ENCODE assay signal across 30 cellular contexts in the genomic region with DNA sequence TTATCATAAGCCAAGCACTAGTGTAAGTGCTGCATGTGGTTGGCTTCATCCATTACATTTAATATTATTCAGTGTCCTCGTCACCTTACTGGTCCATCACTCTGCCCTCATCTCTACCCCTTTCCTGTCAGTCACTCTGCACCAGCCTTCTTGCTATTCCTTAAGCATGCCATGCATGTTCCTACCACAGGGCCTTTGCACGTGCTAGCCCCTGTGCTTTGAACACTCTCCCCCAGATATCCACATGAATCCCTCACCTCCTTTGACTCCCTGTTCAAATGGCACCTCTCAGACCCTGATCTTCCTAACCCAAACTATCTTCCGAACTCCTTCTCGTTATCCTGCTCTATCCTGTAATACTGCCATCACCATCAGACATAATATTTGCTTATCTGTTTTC. TPM values are rescaled to one million over a fixed set of nuclear protein-coding genes. Genes with fewer than 3 reads are reported as not detected.
DNase-seq lines count a peak whose midpoint lies in the region; TF ChIP-seq lines count a peak whose summit lies in the region.
"Had no signal": no experiment of that assay in that cellular context is flagged by ENCODE, and none has a peak within 500 bp of the region (broad histone marks: within the 10 kb centered on the region; RNA-seq: fewer than 3 reads in every experiment).

No MANE protein-coding gene starts in this region.

- H3K79me2 ChIP-seq in OCI-LY1 (ENCODE audit: insufficient read depth, low read length) (no peaks in the 10 kb centered on the region), osteoblast (ENCODE audit: insufficient read depth, low read length) (peaks cover 7% of the 10 kb centered on the region)

- intact Hi-C loops in activated naive CD4-positive, alpha-beta T cell treated with anti-CD3 and anti-CD28 coated beads for 36 hours (cut with micrococcal nuclease) = no loop called here
- intact Hi-C loops in uterus (cut with DNase I; ENCODE audit: low total_unique reads) = no loop called here

- no peaks in the 10 kb centered on the region for H4K20me1 ChIP-seq in OCI-LY1 (ENCODE audit: insufficient read depth, low read length)
- H4K20me1 ChIP-seq in osteoblast (ENCODE audit: insufficient read depth, low read length) = no peaks in the 10 kb centered on the region

- H3K4me1 ChIP-seq in OCI-LY1 (ENCODE audit: insufficient read depth, low read length, severe bottlenecking) (peaks cover 56% of the 10 kb centered on the region), osteoblast (ENCODE audit: insufficient read depth, low read length) (peaks cover 6% of the 10 kb centered on the region), uterus (no peaks in the 10 kb centered on the region)

- H3K9ac ChIP-seq in OCI-LY1 (ENCODE audit: low read length) = no peak overlapping the region

- H3K9me3 ChIP-seq in OCI-LY1 (ENCODE audit: low read length) (no peaks in the 10 kb centered on the region), osteoblast (ENCODE audit: low read depth, low read length) (no peaks in the 10 kb centered on the region), uterus (no peaks in the 10 kb centered on the region)
- H3K9me3 ChIP-seq: thoracic aorta had no signal

- H3K36me3 ChIP-seq in OCI-LY1 (ENCODE audit: insufficient read depth, low read length) (peaks cover 4% of the 10 kb centered on the region; the same call in 1 of the 2 replicates), osteoblast (ENCODE audit: insufficient read depth, low read length) (no peaks in the 10 kb centered on the region), uterus (no peaks in the 10 kb centered on the region)
- H3K36me3 ChIP-seq: thoracic aorta had no signal

- TF ChIP-seq POLR2A in uterus (IDR thresholded peaks at IDR 0.05) = no peak

- no peak overlapping the region for H3K4me3 Mint-ChIP-seq in activated naive CD4-positive, alpha-beta T cell treated with anti-CD3 and anti-CD28 coated beads, Interleukin-2, amount 50 U/mL, for 24 hours
- H3K4me3 Mint-ChIP-seq in activated naive CD4-positive, alpha-beta T cell treated with anti-CD3 and anti-CD28 coated beads for 36 hours = no peak overlapping the region
- H3K4me3 Mint-ChIP-seq: activated CD4-positive, alpha-beta memory T cell treated with anti-CD3 and anti-CD28 coated beads, Interleukin-2, amount 10 ng/mL, durations not matched to agents 7 days and 5 days; H9; mesothelial cell of epicardium; stimulated activated naive CD8-positive, alpha-beta T cell treated with anti-CD3 and anti-CD28 coated beads, Interleukin-15, Interleukin-2, amounts not matched to agents 100 ng/mL and 50 ng/mL, for 24 hours had no signal

- no peaks in the 10 kb centered on the region for H3K27me3 Mint-ChIP-seq in activated naive CD4-positive, alpha-beta T cell treated with anti-CD3 and anti-CD28 coated beads, Interleukin-2, amount 50 U/mL, for 24 hours
- H3K27me3 Mint-ChIP-seq in activated naive CD4-positive, alpha-beta T cell treated with anti-CD3 and anti-CD28 coated beads for 36 hours (ENCODE audit: low read depth) = no peaks in the 10 kb centered on the region
- H3K27me3 Mint-ChIP-seq: activated CD4-positive, alpha-beta memory T cell treated with anti-CD3 and anti-CD28 coated beads, Interleukin-2, amount 10 ng/mL, durations not matched to agents 7 days and 5 days; naive B cell; stimulated activated naive CD8-positive, alpha-beta T cell treated with anti-CD3 and anti-CD28 coated beads, Interleukin-15, Interleukin-2, amounts not matched to agents 100 ng/mL and 50 ng/mL, for 24 hours had no signal

- H3F3A ChIP-seq in OCI-LY1 (ENCODE audit: insufficient read depth, low read length) = 0 out of 2 replicates have a peak, but pooled peaks cover 3% of the 10 kb centered on the region

- H3K27ac Mint-ChIP-seq in activated naive CD4-positive, alpha-beta T cell treated with anti-CD3 and anti-CD28 coated beads, Interleukin-2, amount 50 U/mL, for 24 hours = peak overlapping the region; percentile 2
- no peak overlapping the region for H3K27ac Mint-ChIP-seq in activated naive CD4-positive, alpha-beta T cell treated with anti-CD3 and anti-CD28 coated beads for 36 hours
- H3K27ac Mint-ChIP-seq: activated CD4-positive, alpha-beta memory T cell treated with anti-CD3 and anti-CD28 coated beads, Interleukin-2, amount 10 ng/mL, durations not matched to agents 7 days and 5 days; H9; mesothelial cell of epicardium; stimulated activated naive CD8-positive, alpha-beta T cell treated with anti-CD3 and anti-CD28 coated beads, Interleukin-15, Interleukin-2, amounts not matched to agents 100 ng/mL and 50 ng/mL, for 24 hours had no signal

- CTCF ChIA-PET in activated naive CD4-positive, alpha-beta T cell treated with anti-CD3 and anti-CD28 coated beads for 36 hours (lab: Charles Lee) = no interaction called here

- H3K9me3 Mint-ChIP-seq in activated naive CD4-positive, alpha-beta T cell treated with anti-CD3 and anti-CD28 coated beads, Interleukin-2, amount 50 U/mL, for 24 hours = no peaks in the 10 kb centered on the region
- no peaks in the 10 kb centered on the region for H3K9me3 Mint-ChIP-seq in activated naive CD4-positive, alpha-beta T cell treated with anti-CD3 and anti-CD28 coated beads for 36 hours
- H3K9me3 Mint-ChIP-seq: activated CD4-positive, alpha-beta memory T cell treated with anti-CD3 and anti-CD28 coated beads, Interleukin-2, amount 10 ng/mL, durations not matched to agents 7 days and 5 days; H9; stimulated activated naive CD8-positive, alpha-beta T cell treated with anti-CD3 and anti-CD28 coated beads, Interleukin-15, Interleukin-2, amounts not matched to agents 100 ng/mL and 50 ng/mL, for 24 hours had no signal

- no peak overlapping the region for H2AFZ ChIP-seq in OCI-LY1 (ENCODE audit: low read length)
- H2AFZ ChIP-seq in osteoblast (ENCODE audit: low read length) = no peak overlapping the region

- no peak for DNase-seq in activated naive CD4-positive, alpha-beta T cell treated with anti-CD3 and anti-CD28 coated beads for 36 hours
- DNase-seq in osteoblast (ENCODE audit: insufficient read length, low spot score, missing footprints) (peak; percentile 61), NCI-H146 (lab: John Stamatoyannopoulos, UW) (no peak), uterus (no peak)
- DNase-seq: activated CD4-positive, alpha-beta memory T cell treated with anti-CD3 and anti-CD28 coated beads, Interleukin-2, amount 10 ng/mL, durations not matched to agents 7 days and 5 days; activated CD8-positive, alpha-beta memory T cell treated with anti-CD3 and anti-CD28 coated beads, Interleukin-2, amount 50 U/mL, for 48 hours; cortex of kidney; DMS79; foreskin fibroblast; GF-D8; H9; head of caudate nucleus; naive B cell; NCI-H1105 treated with DMSO at 0.1 percent for 48 hours; NCI-H2029; NCI-H226; NCI-H69; SIG-M5; SW 1271 had no signal

- H3K4me3 ChIP-seq in OCI-LY1 (ENCODE audit: low read depth, low read length, poor library complexity, severe bottlenecking) = no peak overlapping the region
- no peak overlapping the region for H3K4me3 ChIP-seq in osteoblast (ENCODE audit: insufficient read depth, low read length)
- no peak overlapping the region for H3K4me3 ChIP-seq in uterus
- H3K4me3 ChIP-seq: skin epidermis, thoracic aorta had no signal

- peak overlapping the region; percentile 93 for H3K27ac ChIP-seq in OCI-LY1 (ENCODE audit: low read depth, low read length, poor library complexity, severe bottlenecking)
- no peak overlapping the region for H3K27ac ChIP-seq in osteoblast (ENCODE audit: low read depth, low read length)
- H3K27ac ChIP-seq in uterus = no peak overlapping the region
- H3K27ac ChIP-seq: skin epidermis, thoracic aorta had no signal

- peaks cover 14% of the 10 kb centered on the region for H3K4me1 Mint-ChIP-seq in activated naive CD4-positive, alpha-beta T cell treated with anti-CD3 and anti-CD28 coated beads, Interleukin-2, amount 50 U/mL, for 24 hours
- peaks cover 11% of the 10 kb centered on the region for H3K4me1 Mint-ChIP-seq in activated naive CD4-positive, alpha-beta T cell treated with anti-CD3 and anti-CD28 coated beads for 36 hours (ENCODE audit: low read depth)

- peaks cover 4% of the 10 kb centered on the region for H3K36me3 Mint-ChIP-seq in activated naive CD4-positive, alpha-beta T cell treated with anti-CD3 and anti-CD28 coated beads, Interleukin-2, amount 50 U/mL, for 24 hours
- peaks cover 7% of the 10 kb centered on the region for H3K36me3 Mint-ChIP-seq in activated naive CD4-positive, alpha-beta T cell treated with anti-CD3 and anti-CD28 coated beads for 36 hours (ENCODE audit: low read depth)

- H3K4me2 ChIP-seq in OCI-LY1 (ENCODE audit: low read length) (no peak overlapping the region), osteoblast (ENCODE audit: insufficient read depth, low read length) (no peak overlapping the region)

- no peaks in the 10 kb centered on the region for H3K9me2 ChIP-seq in OCI-LY1 (ENCODE audit: low read depth, low read length)

- TF ChIP-seq CTCF in OCI-LY1 (IDR thresholded peaks at IDR 0.05; ENCODE audit: low read length) (no peak), osteoblast (IDR thresholded peaks at IDR 0.05; ENCODE audit: extremely low read depth, low read depth, low read length) (no peak), uterus (IDR thresholded peaks at IDR 0.05) (no peak)

- no peaks in the 10 kb centered on the region for H3K27me3 ChIP-seq in OCI-LY1 (ENCODE audit: insufficient read depth, low read length)
- H3K27me3 ChIP-seq in osteoblast (ENCODE audit: insufficient read depth, low read length) = no peaks in the 10 kb centered on the region
- H3K27me3 ChIP-seq in uterus = no peaks in the 10 kb centered on the region

RNA-seq across cellular contexts. Expression of gene RELB, which starts 3.2 kb away (rescaled TPM):
- 10 to 100 TPM; 55.4 to 57.3 TPM for total RNA-seq in activated naive CD4-positive, alpha-beta T cell treated with anti-CD3 and anti-CD28 coated beads for 36 hours
- total RNA-seq in osteoblast (8.5 and 9.8 TPM in 2 replicates), uterus (10 to 100 TPM in 2 of 4 donors, 1 to 10 TPM in 2; 1.0 to 52.4 (median 13.9) TPM)

RNA-seq across cellular contexts. Expression of gene CLASRP, which starts 40.8 kb away (rescaled TPM):
- 100 to 1,000 TPM; 106 to 113 TPM for total RNA-seq in activated naive CD4-positive, alpha-beta T cell treated with anti-CD3 and anti-CD28 coated beads for 36 hours
- total RNA-seq in osteoblast (17.0 and 17.1 TPM in 2 replicates), uterus (100 to 1,000 TPM in 1 of 4 donors, 10 to 100 TPM in 3; 36.6 to 107 (median 73.9) TPM)

RNA-seq across cellular contexts. Expression of gene CLPTM1, which starts 42.8 kb away (rescaled TPM):
- 10 to 100 TPM; 32.4 to 34.6 TPM for total RNA-seq in activated naive CD4-positive, alpha-beta T cell treated with anti-CD3 and anti-CD28 coated beads for 36 hours
- total RNA-seq in osteoblast (45.2 and 61.3 TPM in 2 replicates), uterus (10 to 100 TPM; 30.6 to 99.5 (median 64.2) TPM)

RNA-seq across cellular contexts. Expression of gene APOC2, which starts 52.2 kb away (rescaled TPM):
- not detected for total RNA-seq in activated naive CD4-positive, alpha-beta T cell treated with anti-CD3 and anti-CD28 coated beads for 36 hours
- total RNA-seq in osteoblast (not detected in 2 replicates), uterus (not detected)
- total RNA-seq: A673; activated CD4-positive, alpha-beta memory T cell treated with anti-CD3 and anti-CD28 coated beads, Interleukin-2, amount 10 ng/mL, durations not matched to agents 7 days and 5 days; astrocyte; cardiac septum; H9; mesothelial cell of epicardium; osteocyte; thoracic aorta had no signal

RNA-seq across cellular contexts. Expression of gene APOC4, which starts 56.0 kb away (rescaled TPM):
- not detected for total RNA-seq in activated naive CD4-positive, alpha-beta T cell treated with anti-CD3 and anti-CD28 coated beads for 36 hours
- total RNA-seq in osteoblast (not detected in 2 replicates), uterus (not detected)
- total RNA-seq: A673; activated CD4-positive, alpha-beta memory T cell treated with anti-CD3 and anti-CD28 coated beads, Interleukin-2, amount 10 ng/mL, durations not matched to agents 7 days and 5 days; astrocyte; cardiac septum; esophagus mucosa; H9; mesothelial cell of epicardium; osteocyte; thoracic aorta had no signal
